Comparison of ENCODE assay signal across 23 cellular contexts in genomic region chr6:46657642-46658041, GRCh38. TPM values are rescaled to one million over a fixed set of nuclear protein-coding genes. Genes with fewer than 3 reads are reported as not detected.
A peak's percentile ranks its signal among the peaks of the same experiment; 100 is the strongest.
DNase-seq lines count a peak whose midpoint lies in the region; ATAC-seq, FAIRE-seq and TF ChIP-seq lines count a peak whose summit lies in the region.
"Had no signal": no experiment of that assay in that cellular context is flagged by ENCODE, and none has a peak within 500 bp of the region (broad histone marks: within the 10 kb centered on the region; RNA-seq: fewer than 3 reads in every experiment).

No MANE protein-coding gene starts in this region.

- DNase-seq in HepG2 (ENCODE audit: low spot score) (no peak), urothelium cell line (ENCODE audit: low spot score) (no peak), GM03348 (ENCODE audit: low spot score) (no peak), G401 (ENCODE audit: low spot score) (no peak)
- DNase-seq: C1 segment of cervical spinal cord; Calu3; CD4-positive, alpha-beta memory T cell; COR-L47; DMS53; DMS79 treated with DMSO at 0.1 percent for 48 hours; GOT3; HFFc6 had no signal

- intact Hi-C loops in HepG2 (cut with micrococcal nuclease; ENCODE audit: unreplicated experiment) = loop anchor here (5.0 to 10.0 kb wide), 2 partner anchors 163 to 940 kb away; partner anchors contain the start of gene RCAN2

- H3K9me3 ChIP-seq in HepG2 (ENCODE audit: low read length) = no peaks in the 10 kb centered on the region
- H3K9me3 ChIP-seq: HAP-1 had no signal

- no peaks in the 10 kb centered on the region for H4K20me1 ChIP-seq in HepG2 (ENCODE audit: insufficient read depth, low read length)

- no peak overlapping the region for H3K9ac ChIP-seq in HepG2 (ENCODE audit: insufficient read depth, low read depth, low read length)

- POLR2A ChIA-PET in HepG2 (lab: Yijun Ruan, JAX) = no interaction called here

- H3K27ac ChIP-seq in VCaP (peak overlapping the region; percentile 39), HepG2 (ENCODE audit: extremely low read length, insufficient read depth, low read length) (no peak overlapping the region)

- BruUV-seq in HepG2 (replicated peaks; lab: Mats Ljungman, UMichigan) = no TSS peak

- in situ Hi-C loops in HepG2 (cut with HindIII; ENCODE audit: extremely low pct_ligation_motif_present, low pct_unique_long_range_greater_than_20kb) (no loop called here), G401 (cut with HindIII; ENCODE audit: low sequenced_read_pairs) (no loop called here)

- ATAC-seq in HepG2 (no peak), GM21825 (IDR thresholded peaks at IDR 0.05; ENCODE audit: unreplicated experiment) (no peak)
- ATAC-seq: GM12878 had no signal

- H3K4me1 ChIP-seq in HepG2 (ENCODE audit: insufficient read depth, low read length) = peaks cover 7% of the 10 kb centered on the region

- H3K4me2 ChIP-seq in HepG2 (ENCODE audit: low read depth, low read length) = no peak overlapping the region

- TF ChIP-seq EP300 in HepG2 (IDR thresholded peaks at IDR 0.05; ENCODE audit: low read depth in 2 of 2, low read length in 2 of 2) (no peak), HepG2 (CRISPR knock-in tag; IDR thresholded peaks at IDR 0.05; ENCODE audit: borderline replicate concordance) (no peak)

- no peaks in the 10 kb centered on the region for H3K36me3 ChIP-seq in HepG2 (replicated peaks in 1 of 2; ENCODE audit: control insufficient read depth in 1 of 2, insufficient read depth in 2 of 2, low read length in 2 of 2)
- H3K36me3 ChIP-seq: HAP-1 had no signal

- TF ChIP-seq CTCF in VCaP (conservative IDR thresholded peaks at IDR 0.05) (no peak), HepG2 (CRISPR knock-in tag; IDR thresholded peaks at IDR 0.05) (no peak)

- no peak for TF ChIP-seq POLR2A in HepG2 (IDR thresholded peaks at IDR 0.05; ENCODE audit: insufficient read depth in 1 of 2, low read depth in 2 of 2, low read length in 2 of 2)

- H3K27me3 ChIP-seq in HepG2 (ENCODE audit: control insufficient read depth in 1 of 2, insufficient read depth in 2 of 2, low read length in 2 of 2) = peaks cover 0 to 14% of the 10 kb centered on the region in 2 experiments; a peak in 3 of 5 replicates

- FAIRE-seq in HepG2 (lab: Jason Lieb, UNC) = no peak
- FAIRE-seq in urothelium cell line (lab: Jason Lieb, UNC) = peak; percentile 83
- FAIRE-seq: G401.6, GM12878, GM18507, H54 had no signal

- no peaks in the 10 kb centered on the region for H3K79me2 ChIP-seq in HepG2 (ENCODE audit: insufficient read depth, low read length)

- TF ChIP-seq RAD21 in HepG2 (CRISPR knock-in tag; IDR thresholded peaks at IDR 0.05) = no peak

- H2AFZ ChIP-seq in HepG2 (ENCODE audit: low read length) = no peak overlapping the region

- CTCF ChIA-PET in HepG2 (lab: Yijun Ruan, JAX; ENCODE audit: low intra/inter-chr PET ratio, low total read pairs) = no interaction called here

- no peak overlapping the region for H3K4me3 ChIP-seq in HepG2 (replicated peaks in 1 of 3; ENCODE audit: insufficient read depth in 1 of 3, low read depth in 2 of 3, low read length in 3 of 3)
- H3K4me3 ChIP-seq: GM12878, HAP-1 had no signal

TF ChIP-seq in HepG2, 621 proteins besides CTCF, POLR2A, EP300 and RAD21:
- no peak for TF ChIP-seq KDM6A (CRISPR knock-in tag; IDR thresholded peaks at IDR 0.05; ENCODE audit: low read depth)
- TF ChIP-seq HNF4A (CRISPR knock-in tag; IDR thresholded peaks at IDR 0.05) = peak; percentile 27; the same call in 1 of the 2 replicates

RNA-seq across cellular contexts. Expression of gene SLC25A27, which starts 4.9 kb away (rescaled TPM):
- total RNA-seq in HepG2 (2016; rRNA removed; fragmentation: Illumina TruSeq; extraction: Trizol) = 0.32 and 0.46 TPM in 2 replicates
- not detected in 2 replicates for total RNA-seq in HepG2 (2016; cell fraction: cytosol; rRNA removed; fragmentation: Illumina TruSeq; extraction: Trizol; ENCODE audit: low read depth)
- 1.00 TPM in 1 of 2 replicates, not detected in the other for total RNA-seq in HepG2 (2016; cell fraction: insoluble cytoplasmic fraction; rRNA removed; fragmentation: Illumina TruSeq; extraction: Trizol)
- total RNA-seq in HepG2 (2016; cell fraction: membrane; rRNA removed; fragmentation: Illumina TruSeq; extraction: Trizol) = 0.22 and 0.41 TPM in 2 replicates
- total RNA-seq in HepG2 (2016; cell fraction: nucleus; rRNA removed; fragmentation: Illumina TruSeq; extraction: Trizol) = 1.4 and 2.5 TPM in 2 replicates
- 1.3 and 1.8 TPM in 2 replicates for polyA plus RNA-seq in HepG2 (2011; rRNA removed)
- not detected in 2 replicates for polyA plus RNA-seq in HepG2 (2011; cell fraction: cytosol; rRNA removed)
- 4.5 and 5.8 TPM in 2 replicates for polyA plus RNA-seq in HepG2 (2011; cell fraction: nucleus; rRNA removed)
- 1.5 and 2.6 TPM in 2 replicates for polyA plus RNA-seq in HepG2 (2012)
- not detected in 2 replicates for polyA plus RNA-seq in HepG2 (2016; cell fraction: cytosol; fragmentation: Illumina TruSeq; extraction: Trizol; ENCODE audit: low read depth)
- polyA plus RNA-seq in HepG2 (2016; cell fraction: insoluble cytoplasmic fraction; fragmentation: Illumina TruSeq; extraction: Trizol; ENCODE audit: low read depth) = not detected in 2 replicates
- polyA plus RNA-seq in HepG2 (2016; cell fraction: membrane; fragmentation: Illumina TruSeq; extraction: Trizol; ENCODE audit: low read depth) = not detected in 2 replicates
- polyA plus RNA-seq in HepG2 (2016; cell fraction: nucleus; fragmentation: Illumina TruSeq; extraction: Trizol; ENCODE audit: insufficient read depth, low read depth) = 2.5 and 4.7 TPM in 2 replicates
- polyA minus RNA-seq in HepG2 (2011; rRNA and poly(A)+ RNA removed; ENCODE audit: low replicate concordance) = 0.12 and 0.89 TPM in 2 replicates
- polyA minus RNA-seq in HepG2 (2011; cell fraction: cytosol; rRNA and poly(A)+ RNA removed) = not detected in 2 replicates
- polyA minus RNA-seq in HepG2 (2011; cell fraction: nucleus; rRNA and poly(A)+ RNA removed) = 2.2 and 2.6 TPM in 2 replicates
- not detected in 2 replicates for total RNA-seq in G401 (2014; rRNA removed; shearing (Covaris generic))
- total RNA-seq: GM12878 had no signal
- polyA plus RNA-seq: CD4-positive, alpha-beta memory T cell; GM12878 had no signal

RNA-seq across cellular contexts. Expression of gene CYP39A1, which starts 5.0 kb away (rescaled TPM):
- not detected in 2 replicates for total RNA-seq in HepG2 (2016; rRNA removed; fragmentation: Illumina TruSeq; extraction: Trizol)
- not detected in 2 replicates for total RNA-seq in HepG2 (2016; cell fraction: cytosol; rRNA removed; fragmentation: Illumina TruSeq; extraction: Trizol; ENCODE audit: low read depth)
- total RNA-seq in HepG2 (2016; cell fraction: insoluble cytoplasmic fraction; rRNA removed; fragmentation: Illumina TruSeq; extraction: Trizol) = 0.04 and 0.21 TPM in 2 replicates
- total RNA-seq in HepG2 (2016; cell fraction: membrane; rRNA removed; fragmentation: Illumina TruSeq; extraction: Trizol) = not detected in 2 replicates
- total RNA-seq in HepG2 (2016; cell fraction: nucleus; rRNA removed; fragmentation: Illumina TruSeq; extraction: Trizol) = not detected in 2 replicates
- polyA plus RNA-seq in HepG2 (2011; rRNA removed) = 0.04 and 0.13 TPM in 2 replicates
- polyA plus RNA-seq in HepG2 (2011; cell fraction: cytosol; rRNA removed) = 0.09 TPM in 1 of 2 replicates, not detected in the other
- polyA plus RNA-seq in HepG2 (2011; cell fraction: nucleus; rRNA removed) = 0.09 TPM in 1 of 2 replicates, not detected in the other
- 0.05 TPM in 1 of 2 replicates, not detected in the other for polyA plus RNA-seq in HepG2 (2012)
- not detected in 2 replicates for polyA plus RNA-seq in HepG2 (2016; cell fraction: cytosol; fragmentation: Illumina TruSeq; extraction: Trizol; ENCODE audit: low read depth)
- not detected in 2 replicates for polyA plus RNA-seq in HepG2 (2016; cell fraction: insoluble cytoplasmic fraction; fragmentation: Illumina TruSeq; extraction: Trizol; ENCODE audit: low read depth)
- polyA plus RNA-seq in HepG2 (2016; cell fraction: membrane; fragmentation: Illumina TruSeq; extraction: Trizol; ENCODE audit: low read depth) = not detected in 2 replicates
- not detected in 2 replicates for polyA plus RNA-seq in HepG2 (2016; cell fraction: nucleus; fragmentation: Illumina TruSeq; extraction: Trizol; ENCODE audit: insufficient read depth, low read depth)
- not detected in 2 replicates for polyA minus RNA-seq in HepG2 (2011; rRNA and poly(A)+ RNA removed; ENCODE audit: low replicate concordance)
- not detected in 2 replicates for polyA minus RNA-seq in HepG2 (2011; cell fraction: cytosol; rRNA and poly(A)+ RNA removed)
- polyA minus RNA-seq in HepG2 (2011; cell fraction: nucleus; rRNA and poly(A)+ RNA removed) = 0.37 and 0.77 TPM in 2 replicates
- total RNA-seq in G401 (2014; rRNA removed; shearing (Covaris generic)) = not detected in 2 replicates
- total RNA-seq: A172; A673; CD4-positive, alpha-beta memory T cell; GM12878; HFFc6 had no signal
- polyA plus RNA-seq: BJ; CD4-positive, alpha-beta memory T cell; GM12878 had no signal

RNA-seq across cellular contexts. Expression of gene TDRD6, which starts 30.0 kb away (rescaled TPM):
- total RNA-seq in HepG2 (2016; rRNA removed; fragmentation: Illumina TruSeq; extraction: Trizol) = not detected in 2 replicates
- total RNA-seq in HepG2 (2016; cell fraction: cytosol; rRNA removed; fragmentation: Illumina TruSeq; extraction: Trizol; ENCODE audit: low read depth) = not detected in 2 replicates
- not detected in 2 replicates for total RNA-seq in HepG2 (2016; cell fraction: insoluble cytoplasmic fraction; rRNA removed; fragmentation: Illumina TruSeq; extraction: Trizol)
- total RNA-seq in HepG2 (2016; cell fraction: membrane; rRNA removed; fragmentation: Illumina TruSeq; extraction: Trizol) = not detected in 2 replicates
- total RNA-seq in HepG2 (2016; cell fraction: nucleus; rRNA removed; fragmentation: Illumina TruSeq; extraction: Trizol) = not detected in 2 replicates
- polyA plus RNA-seq in HepG2 (2011; rRNA removed) = 0.01 TPM in 1 of 2 replicates, not detected in the other
- polyA plus RNA-seq in HepG2 (2011; cell fraction: cytosol; rRNA removed) = not detected in 2 replicates
- not detected in 2 replicates for polyA plus RNA-seq in HepG2 (2011; cell fraction: nucleus; rRNA removed)
- not detected in 2 replicates for polyA plus RNA-seq in HepG2 (2012)
- not detected in 2 replicates for polyA plus RNA-seq in HepG2 (2016; cell fraction: cytosol; fragmentation: Illumina TruSeq; extraction: Trizol; ENCODE audit: low read depth)
- polyA plus RNA-seq in HepG2 (2016; cell fraction: insoluble cytoplasmic fraction; fragmentation: Illumina TruSeq; extraction: Trizol; ENCODE audit: low read depth) = not detected in 2 replicates
- polyA plus RNA-seq in HepG2 (2016; cell fraction: membrane; fragmentation: Illumina TruSeq; extraction: Trizol; ENCODE audit: low read depth) = not detected in 2 replicates
- polyA plus RNA-seq in HepG2 (2016; cell fraction: nucleus; fragmentation: Illumina TruSeq; extraction: Trizol; ENCODE audit: insufficient read depth, low read depth) = not detected in 2 replicates
- polyA minus RNA-seq in HepG2 (2011; rRNA and poly(A)+ RNA removed; ENCODE audit: low replicate concordance) = 0.02 TPM in 2 replicates
- polyA minus RNA-seq in HepG2 (2011; cell fraction: cytosol; rRNA and poly(A)+ RNA removed) = not detected in 2 replicates
- not detected in 2 replicates for polyA minus RNA-seq in HepG2 (2011; cell fraction: nucleus; rRNA and poly(A)+ RNA removed)
- total RNA-seq in G401 (2014; rRNA removed; shearing (Covaris generic)) = not detected in 2 replicates
- total RNA-seq: A172, A673, Daoy, GM12878, HFFc6 had no signal
- polyA plus RNA-seq: BJ; CD4-positive, alpha-beta memory T cell; GM12878 had no signal
